ENCODE assay signal across 8 cellular contexts in the genomic region with DNA sequence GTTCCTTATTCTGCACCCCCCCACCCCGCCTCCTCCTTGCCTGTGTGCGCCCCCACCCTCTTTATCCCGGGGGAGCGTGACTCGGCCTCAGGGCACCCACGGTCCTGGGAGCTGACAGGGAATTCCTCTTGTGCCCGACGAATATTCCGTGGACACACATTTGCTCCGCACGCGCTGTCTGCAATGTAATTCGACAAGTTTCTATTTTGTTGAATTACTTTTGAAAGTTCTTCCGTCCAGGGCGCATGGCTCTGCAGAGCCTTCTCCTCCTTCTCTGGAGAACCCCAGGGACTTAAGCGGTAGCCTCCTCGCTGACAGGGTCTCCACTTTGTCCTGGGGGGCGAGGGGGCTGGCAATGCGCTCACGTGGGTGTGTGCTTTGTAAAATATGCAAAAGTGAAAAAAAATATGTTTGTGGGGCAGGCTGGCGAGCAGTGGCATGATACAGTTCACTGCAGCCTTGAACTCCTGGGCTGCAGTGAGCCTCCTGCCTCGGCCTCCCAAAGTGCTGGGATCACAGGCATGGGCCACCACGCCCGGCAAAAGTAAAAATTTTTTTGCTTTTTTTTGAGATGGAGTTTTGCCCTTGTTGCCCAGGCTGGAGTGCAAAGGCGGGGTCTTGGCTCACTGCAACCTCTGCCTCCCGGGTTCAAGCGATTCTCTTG. TPM values are rescaled to one million over a fixed set of nuclear protein-coding genes. Genes with fewer than 3 reads are reported as not detected.
A peak's percentile ranks its signal among the peaks of the same experiment; 100 is the strongest.
DNase-seq lines count a peak whose midpoint lies in the region; ATAC-seq and TF ChIP-seq lines count a peak whose summit lies in the region.

No MANE protein-coding gene starts in this region.

- POLR2A ChIA-PET in RWPE1 (lab: Yijun Ruan, JAX; ENCODE audit: low non-redundant PET), result interaction anchor here (0.9 kb wide), 1 partner anchor 17 kb away, joined by 3 read pairs; no protein-coding TSS in a partner anchor

- no peaks in the 10 kb centered on the region for H3K36me3 ChIP-seq in esophagus squamous epithelium

- DNase-seq in RWPE1 (ENCODE audit: low spot score) (peak; percentile 10), esophagus squamous epithelium (lab: John Stamatoyannopoulos, UW) (no peak), progenitor cell of endocrine pancreas (ENCODE audit: low spot score, unreplicated experiment) (no peak), GF-D8 (lab: John Stamatoyannopoulos, UW) (no peak), CD1c-positive myeloid dendritic cell (ENCODE audit: extremely low spot score) (no peak)
- no peak for DNase-seq in activated effector memory CD4-positive, alpha-beta T cell treated with anti-CD3 and anti-CD28 coated beads, Interleukin-2, amount 50 U/mL, for 16 hours

- CTCF ChIA-PET in RWPE1 (lab: Yijun Ruan, JAX), result interaction anchor here (1.1 to 1.7 kb wide), 2 partner anchors 18 to 19 kb away, joined by 4 to 8 read pairs; no protein-coding TSS in a partner anchor

- H3K27ac ChIP-seq in RWPE1 (peak overlapping the region; percentile 86), esophagus squamous epithelium (peak overlapping the region; percentile 83 to 96 (median 95))

- peaks cover 23% of the 10 kb centered on the region for H3K4me1 Mint-ChIP-seq in progenitor cell of endocrine pancreas (ENCODE audit: low read depth)

- intact Hi-C loops in esophagus squamous epithelium (cut with DNase I), result no loop called here

- H3K4me3 Mint-ChIP-seq in progenitor cell of endocrine pancreas (ENCODE audit: low read depth), result peak overlapping the region; percentile 71

- no peak for TF ChIP-seq POLR2A in esophagus squamous epithelium (IDR thresholded peaks at IDR 0.05)

- H3K4me3 ChIP-seq in GM08714 (ENCODE audit: low read length) (peak overlapping the region; percentile 67; the same call in 1 of the 2 replicates), esophagus squamous epithelium (peak overlapping the region; percentile 58 to 99 (median 92))

- no peaks in the 10 kb centered on the region for H3K36me3 Mint-ChIP-seq in progenitor cell of endocrine pancreas (ENCODE audit: insufficient read depth)

- peaks cover 0 to 7% (median 0%) of the 10 kb centered on the region in 4 donors for H3K27me3 ChIP-seq in esophagus squamous epithelium

- H3K9me3 ChIP-seq in esophagus squamous epithelium, result no peaks in the 10 kb centered on the region

- H3K4me1 ChIP-seq in esophagus squamous epithelium, result peaks cover 0 to 42% (median 10%) of the 10 kb centered on the region in 3 donors

- TF ChIP-seq CTCF in RWPE1 (conservative IDR thresholded peaks at IDR 0.05; ENCODE audit: low read depth) (no peak), esophagus squamous epithelium (IDR thresholded peaks at IDR 0.05) (no peak), progenitor cell of endocrine pancreas (IDR thresholded peaks at IDR 0.05; ENCODE audit: unreplicated experiment) (no peak)

- peak overlapping the region; percentile 52 for H3K27ac Mint-ChIP-seq in progenitor cell of endocrine pancreas

- 16 to 37% methylated on average over 17 of the region's 27 CpGs for WGBS in esophagus squamous epithelium, 2 donors

- H3K27me3 Mint-ChIP-seq in progenitor cell of endocrine pancreas, result peaks cover 17% of the 10 kb centered on the region

- no peak for ATAC-seq in GM21619 (IDR thresholded peaks at IDR 0.05; ENCODE audit: unreplicated experiment)

- no peaks in the 10 kb centered on the region for H3K9me3 Mint-ChIP-seq in progenitor cell of endocrine pancreas (ENCODE audit: low read depth)

RNA-seq across cellular contexts. Expression of a gene that starts 0.6 kb away (rescaled TPM):
- 100 to 1,000 TPM in 2 of 4 donors, 10 to 100 TPM in 2; 81.6 to 131 (median 107) TPM for total RNA-seq in esophagus squamous epithelium
- 248 and 249 TPM in 2 replicates for total RNA-seq in progenitor cell of endocrine pancreas
